ENCODE assay signal across 9 cellular contexts in the genomic region with DNA sequence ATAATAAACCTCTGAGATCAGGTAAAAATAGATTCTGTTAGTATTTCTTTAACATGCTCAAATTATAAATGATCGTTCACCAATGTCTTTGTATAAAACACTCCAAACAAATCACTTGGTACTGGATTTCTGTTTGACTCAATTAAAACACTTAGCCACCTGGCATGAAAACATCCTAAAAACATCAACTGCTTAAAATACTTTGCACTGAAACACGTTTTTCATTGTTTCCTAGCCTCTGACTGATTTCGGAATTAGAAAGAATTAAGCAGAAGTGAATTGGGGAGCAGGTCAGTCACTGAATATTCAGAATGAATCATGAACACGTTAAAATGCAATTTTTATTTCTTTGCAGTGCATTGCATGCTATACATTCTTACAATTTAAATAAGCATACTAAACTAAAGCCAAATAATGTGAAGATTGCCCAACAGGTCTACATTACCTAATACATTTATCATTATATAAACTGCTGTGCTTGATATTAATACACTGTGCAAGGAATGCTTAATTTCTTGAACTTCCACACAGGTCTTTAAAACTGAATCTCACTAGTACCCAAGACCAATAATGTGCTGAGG. TPM values are rescaled to one million over a fixed set of nuclear protein-coding genes. Genes with fewer than 3 reads are reported as not detected.
DNase-seq lines count a peak whose midpoint lies in the region; ATAC-seq, FAIRE-seq and TF ChIP-seq lines count a peak whose summit lies in the region.
"Had no signal": no experiment of that assay in that cellular context is flagged by ENCODE, and none has a peak within 500 bp of the region (broad histone marks: within the 10 kb centered on the region; RNA-seq: fewer than 3 reads in every experiment).

No MANE protein-coding gene starts in this region.

- TF ChIP-seq RAD21 in K562 (CRISPR knock-in tag; conservative IDR thresholded peaks at IDR 0.05 in 1 of 2, IDR thresholded peaks at IDR 0.05 in 1 of 2) (no peak), HepG2 (CRISPR knock-in tag; IDR thresholded peaks at IDR 0.05) (no peak)

- H3K27ac ChIP-seq in HUES64 (ENCODE audit: low read depth, low read length) (no peak overlapping the region), K562 (ENCODE audit: extremely low read depth, low read depth, low read length) (no peak overlapping the region), HepG2 (ENCODE audit: extremely low read length, insufficient read depth, low read length) (peak overlapping the region; percentile 93), stomach smooth muscle (ENCODE audit: low read length) (no peak overlapping the region)

- no peaks in the 10 kb centered on the region for H3K9me3 Mint-ChIP-seq in endothelial cell (ENCODE audit: unreplicated experiment)
- H3K9me3 Mint-ChIP-seq: activated naive CD8-positive, alpha-beta T cell treated with anti-CD3 and anti-CD28 coated beads, Interleukin-2, amount 10 ng/mL, durations not matched to agents 7 days and 5 days had no signal

- in situ Hi-C loops in K562 (cut with MboI) (no loop called here), HepG2 (cut with HindIII; ENCODE audit: extremely low pct_ligation_motif_present, low pct_unique_long_range_greater_than_20kb) (loop anchor here (10.0 kb wide), 1 partner anchor 128 kb away; no protein-coding TSS in a partner anchor)

- H4K20me1 ChIP-seq in K562 (replicated peaks; ENCODE audit: control insufficient read depth, insufficient read depth, low read length): no peaks in the 10 kb centered on the region
- no peaks in the 10 kb centered on the region; the same call in 1 of the 2 replicates for H4K20me1 ChIP-seq in HepG2 (ENCODE audit: insufficient read depth, low read length)

- intact Hi-C loops in K562 (cut with micrococcal nuclease): loop anchor here (5.0 to 10.0 kb wide), 4 partner anchors 116 to 578 kb away; partner anchors contain the start of genes NKIRAS1 and RPL15
- intact Hi-C loops in HepG2 (cut with micrococcal nuclease; ENCODE audit: unreplicated experiment): no loop called here

- H3K4me3 Mint-ChIP-seq in endothelial cell (ENCODE audit: unreplicated experiment): no peak overlapping the region
- H3K4me3 Mint-ChIP-seq: activated naive CD8-positive, alpha-beta T cell treated with anti-CD3 and anti-CD28 coated beads, Interleukin-2, amount 10 ng/mL, durations not matched to agents 7 days and 5 days had no signal

- no peak for TF ChIP-seq EP300 in K562 (IDR thresholded peaks at IDR 0.05; ENCODE audit: low read length)
- no peak for TF ChIP-seq EP300 in HepG2 (IDR thresholded peaks at IDR 0.05; ENCODE audit: low read depth in 2 of 2, low read length in 2 of 2)
- no peak for TF ChIP-seq EP300 in HepG2 (CRISPR knock-in tag; IDR thresholded peaks at IDR 0.05; ENCODE audit: borderline replicate concordance)

- H3K27me3 ChIP-seq in HUES64 (ENCODE audit: insufficient read depth, low read length) (peaks cover 50% of the 10 kb centered on the region), K562 (ENCODE audit: control insufficient read depth in 2 of 2, insufficient read depth in 2 of 2, low read length in 2 of 2) (no peaks in the 10 kb centered on the region), HepG2 (ENCODE audit: control insufficient read depth in 1 of 2, insufficient read depth in 2 of 2, low read length in 2 of 2) (no peaks in the 10 kb centered on the region; a peak in 1 of 5 replicates), stomach smooth muscle (ENCODE audit: control insufficient read depth in 1 of 2, insufficient read depth in 2 of 2, low read length in 2 of 2) (no peaks in the 10 kb centered on the region)

- peaks cover 3% of the 10 kb centered on the region for H3K4me1 Mint-ChIP-seq in endothelial cell (ENCODE audit: unreplicated experiment)

- TSS peak; percentile 40 for BruUV-seq in K562 (replicated peaks; lab: Mats Ljungman, UMichigan)
- TSS peak; percentile 53 for BruUV-seq in HepG2 (replicated peaks; lab: Mats Ljungman, UMichigan)

- DNase-seq in K562 (ENCODE audit: extremely low read depth in 1 of 4, low spot score in 3 of 4) (no peak), HepG2 (ENCODE audit: low spot score) (no peak), H4 (ENCODE audit: low spot score) (no peak), NCI-H2196 treated with DMSO at 0.1 percent for 48 hours (lab: John Stamatoyannopoulos, UW; ENCODE audit: unreplicated experiment) (no peak), endothelial cell (ENCODE audit: low spot score) (no peak)
- DNase-seq in activated CD4-positive, CD25-positive, alpha-beta regulatory T cell (lab: John Stamatoyannopoulos, UW): no peak
- DNase-seq: activated naive CD8-positive, alpha-beta T cell treated with anti-CD3 and anti-CD28 coated beads, Interleukin-2, amount 10 ng/mL, durations not matched to agents 7 days and 5 days had no signal

- no peaks in the 10 kb centered on the region for H3K9me1 ChIP-seq in K562 (ENCODE audit: control insufficient read depth, insufficient read depth, low read length)

- CTCF ChIA-PET in K562 (lab: Yijun Ruan, JAX; ENCODE audit: low intra/inter-chr PET ratio) (no interaction called here), HepG2 (lab: Yijun Ruan, JAX; ENCODE audit: low intra/inter-chr PET ratio, low total read pairs) (interaction anchor here (1.1 kb wide), 1 partner anchor 228 kb away, joined by 3 read pairs; no protein-coding TSS in a partner anchor)

- H3K4me2 ChIP-seq in K562 (ENCODE audit: insufficient read depth, low read length) (peak overlapping the region; percentile 32; the same call in 1 of the 2 replicates), HepG2 (ENCODE audit: low read depth, low read length) (peak overlapping the region; percentile 94)

- FAIRE-seq in K562 (lab: Jason Lieb, UNC): no peak
- FAIRE-seq in HepG2 (lab: Jason Lieb, UNC): no peak

- H2AFZ ChIP-seq in K562 (ENCODE audit: low read depth, low read length) (0 out of 2 replicates have a peak overlapping the region, but pooled peaks have one; percentile 2), HepG2 (ENCODE audit: low read length) (no peak overlapping the region)

- peak overlapping the region; percentile 74 for H3K4me3 ChIP-seq in HUES64 (ENCODE audit: low read length)
- H3K4me3 ChIP-seq in K562: peak overlapping the region; percentile 64
- peak overlapping the region; percentile 83 to 96 (median 92); a peak in 5 of 6 replicates for H3K4me3 ChIP-seq in HepG2 (replicated peaks in 1 of 3; ENCODE audit: insufficient read depth in 1 of 3, low read depth in 2 of 3, low read length in 3 of 3)
- H3K4me3 ChIP-seq in stomach smooth muscle (ENCODE audit: low read length in 2 of 2): peak overlapping the region; percentile 78 to 94

- 50% methylated on average over 4 of the region's 4 CpGs for WGBS in HUES64
- 13% methylated on average over 4 of the region's 4 CpGs for WGBS in K562 (ENCODE audit: insufficient coverage, low coverage, missing lambda C conversion rate)
- WGBS in HepG2 (ENCODE audit: low lambda C conversion rate): 17% methylated on average over 4 of the region's 4 CpGs

- POLR2A ChIA-PET in K562 (lab: Yijun Ruan, JAX) (no interaction called here), HepG2 (lab: Yijun Ruan, JAX) (no interaction called here)

- peaks cover 10% of the 10 kb centered on the region for H3K27me3 Mint-ChIP-seq in endothelial cell (ENCODE audit: unreplicated experiment)

- no peaks in the 10 kb centered on the region for H3K36me3 Mint-ChIP-seq in endothelial cell (ENCODE audit: low read depth, unreplicated experiment)

- H3K4me1 ChIP-seq in HUES64 (ENCODE audit: insufficient read depth, low read length) (peaks cover 36% of the 10 kb centered on the region), K562 (replicated peaks in 1 of 2; ENCODE audit: control insufficient read depth in 2 of 2, insufficient read depth in 2 of 2, low read length in 2 of 2) (peaks cover 22 to 24% of the 10 kb centered on the region in 2 experiments; a peak in 4 of 5 replicates), HepG2 (ENCODE audit: insufficient read depth, low read length) (peaks cover 51% of the 10 kb centered on the region), stomach smooth muscle (ENCODE audit: control insufficient read depth, insufficient read depth, low read length) (peaks cover 19% of the 10 kb centered on the region)

- H3K9me3 ChIP-seq in HUES64 (ENCODE audit: insufficient read depth, low read depth, low read length) (no peaks in the 10 kb centered on the region), K562 (replicated peaks; ENCODE audit: control insufficient read depth, insufficient read depth, low read depth, low read length) (no peaks in the 10 kb centered on the region), HepG2 (ENCODE audit: low read length) (no peaks in the 10 kb centered on the region), stomach smooth muscle (ENCODE audit: control insufficient read depth in 2 of 2, low read length in 2 of 2) (no peaks in the 10 kb centered on the region)

- H3K27ac Mint-ChIP-seq in endothelial cell (ENCODE audit: unreplicated experiment): no peak overlapping the region
- H3K27ac Mint-ChIP-seq: activated naive CD8-positive, alpha-beta T cell treated with anti-CD3 and anti-CD28 coated beads, Interleukin-2, amount 10 ng/mL, durations not matched to agents 7 days and 5 days had no signal

- H3K9ac ChIP-seq in HUES64 (ENCODE audit: low read depth, low read length) (no peak overlapping the region), K562 (ENCODE audit: insufficient read depth in 1 of 2, low read depth in 2 of 2, low read length in 2 of 2) (peak overlapping the region in 1 of 2 experiments; percentile 77; a peak in 1 of 4 replicates), HepG2 (ENCODE audit: insufficient read depth, low read depth, low read length) (peak overlapping the region; percentile 86), stomach smooth muscle (ENCODE audit: low read length in 2 of 2) (peak overlapping the region in 1 of 2 donors; percentile 73)

- H3K79me2 ChIP-seq in K562 (ENCODE audit: control insufficient read depth, insufficient read depth, low read length) (peaks cover 56% of the 10 kb centered on the region), HepG2 (ENCODE audit: insufficient read depth, low read length) (peaks cover 57% of the 10 kb centered on the region)

- H3K36me3 ChIP-seq in HUES64 (ENCODE audit: insufficient read depth, low read length) (no peaks in the 10 kb centered on the region), K562 (ENCODE audit: control insufficient read depth, insufficient read depth, low read length) (no peaks in the 10 kb centered on the region), HepG2 (replicated peaks in 1 of 2; ENCODE audit: control insufficient read depth in 1 of 2, insufficient read depth in 2 of 2, low read length in 2 of 2) (no peaks in the 10 kb centered on the region), stomach smooth muscle (ENCODE audit: control insufficient read depth in 2 of 2, insufficient read depth in 2 of 2, low read length in 2 of 2) (no peaks in the 10 kb centered on the region)

- ATAC-seq in K562 (no peak), HepG2 (no peak)

- TF ChIP-seq POLR2A in K562 (conservative IDR thresholded peaks at IDR 0.05): no peak
- TF ChIP-seq POLR2A in HepG2 (IDR thresholded peaks at IDR 0.05; ENCODE audit: insufficient read depth in 1 of 2, low read depth in 2 of 2, low read length in 2 of 2): no peak

- TF ChIP-seq CTCF in K562 (IDR thresholded peaks at IDR 0.05 in 2 of 3, conservative IDR thresholded peaks at IDR 0.05 in 1 of 3; ENCODE audit: insufficient read depth in 2 of 3, low read depth in 1 of 3, low read length in 3 of 3) (no peak), HepG2 (CRISPR knock-in tag; IDR thresholded peaks at IDR 0.05) (no peak), endothelial cell (IDR thresholded peaks at IDR 0.05; ENCODE audit: unreplicated experiment) (no peak)

RNA-seq across cellular contexts. Expression of gene THRB, which starts 1.6 kb away (rescaled TPM):
- 0.85 TPM for polyA plus RNA-seq in HUES64 (2013, experiment 1 of 2)
- 1.3 TPM for polyA plus RNA-seq in HUES64 (2013, experiment 2 of 2)
- 30.5 and 37.3 TPM in 2 replicates for total RNA-seq in K562 (2011; cell fraction: chromatin; rRNA removed; ENCODE audit: low replicate concordance)
- 8.4 and 9.8 TPM in 2 replicates for total RNA-seq in K562 (2011; cell fraction: nucleolus; rRNA removed)
- 15.2 and 25.6 TPM in 2 replicates for total RNA-seq in K562 (2011; cell fraction: nucleoplasm; rRNA removed)
- 5.6 and 6.0 TPM in 2 replicates for total RNA-seq in K562 (2014; rRNA removed)
- 6.9 and 8.3 TPM in 2 replicates for total RNA-seq in K562 (2014; rRNA removed; fragmentation: Illumina TruSeq; extraction: Trizol)
- 7.0 and 7.2 TPM in 2 replicates for total RNA-seq in K562 (2015; rRNA removed; fragmentation: Illumina TruSeq; extraction: Trizol)
- total RNA-seq in K562 (2021): 9.7 and 10.5 TPM in 2 replicates
- polyA plus RNA-seq in K562 (2011; rRNA removed): 11.0 and 14.9 TPM in 2 replicates
- polyA plus RNA-seq in K562 (2011; cell fraction: cytosol; rRNA removed): 5.1 and 6.0 TPM in 2 replicates
- polyA plus RNA-seq in K562 (2011; cell fraction: nucleus; rRNA removed): 14.3 and 15.5 TPM in 2 replicates
- 5.7 and 5.9 TPM in 2 replicates for polyA plus RNA-seq in K562 (2012)
- polyA plus RNA-seq in K562 (2014; fragmentation: Illumina TruSeq; extraction: Trizol): 7.1 and 9.0 TPM in 2 replicates
- polyA plus RNA-seq in K562 (2014; fragmentation: Nextera tagmentation; extraction: Ambion mirVana): 1 to 10 TPM; 1.7 to 3.0 TPM
- polyA plus RNA-seq in K562 (2014; rRNA removed): 4.1 and 4.7 TPM in 2 replicates
- polyA minus RNA-seq in K562 (2011; rRNA and poly(A)+ RNA removed): 34.3 and 35.4 TPM in 2 replicates
- 6.6 and 11.8 TPM in 2 replicates for polyA minus RNA-seq in K562 (2011; cell fraction: cytosol; rRNA and poly(A)+ RNA removed)
- polyA minus RNA-seq in K562 (2011; cell fraction: nucleus; rRNA and poly(A)+ RNA removed): 27.3 and 34.0 TPM in 2 replicates
- total RNA-seq in HepG2 (2016; rRNA removed; fragmentation: Illumina TruSeq; extraction: Trizol): 22.7 and 30.1 TPM in 2 replicates
- total RNA-seq in HepG2 (2016; cell fraction: cytosol; rRNA removed; fragmentation: Illumina TruSeq; extraction: Trizol; ENCODE audit: low read depth): 9.2 and 10.9 TPM in 2 replicates
- total RNA-seq in HepG2 (2016; cell fraction: insoluble cytoplasmic fraction; rRNA removed; fragmentation: Illumina TruSeq; extraction: Trizol): 20.4 and 24.3 TPM in 2 replicates
- 16.1 and 18.6 TPM in 2 replicates for total RNA-seq in HepG2 (2016; cell fraction: membrane; rRNA removed; fragmentation: Illumina TruSeq; extraction: Trizol)
- 40.5 and 40.8 TPM in 2 replicates for total RNA-seq in HepG2 (2016; cell fraction: nucleus; rRNA removed; fragmentation: Illumina TruSeq; extraction: Trizol)
- polyA plus RNA-seq in HepG2 (2011; rRNA removed): 4.3 and 4.7 TPM in 2 replicates
- 3.0 and 4.0 TPM in 2 replicates for polyA plus RNA-seq in HepG2 (2011; cell fraction: cytosol; rRNA removed)
- 6.1 and 7.0 TPM in 2 replicates for polyA plus RNA-seq in HepG2 (2011; cell fraction: nucleus; rRNA removed)
- polyA plus RNA-seq in HepG2 (2012): 7.5 and 9.3 TPM in 2 replicates
- polyA plus RNA-seq in HepG2 (2016; cell fraction: cytosol; fragmentation: Illumina TruSeq; extraction: Trizol; ENCODE audit: low read depth): 3.5 and 4.3 TPM in 2 replicates
- 14.8 and 17.3 TPM in 2 replicates for polyA plus RNA-seq in HepG2 (2016; cell fraction: insoluble cytoplasmic fraction; fragmentation: Illumina TruSeq; extraction: Trizol; ENCODE audit: low read depth)
- 6.5 and 6.7 TPM in 2 replicates for polyA plus RNA-seq in HepG2 (2016; cell fraction: membrane; fragmentation: Illumina TruSeq; extraction: Trizol; ENCODE audit: low read depth)
- 14.6 and 17.3 TPM in 2 replicates for polyA plus RNA-seq in HepG2 (2016; cell fraction: nucleus; fragmentation: Illumina TruSeq; extraction: Trizol; ENCODE audit: insufficient read depth, low read depth)
- polyA minus RNA-seq in HepG2 (2011; rRNA and poly(A)+ RNA removed; ENCODE audit: low replicate concordance): 3.3 and 9.4 TPM in 2 replicates
- polyA minus RNA-seq in HepG2 (2011; cell fraction: cytosol; rRNA and poly(A)+ RNA removed): 8.1 and 8.3 TPM in 2 replicates
- polyA minus RNA-seq in HepG2 (2011; cell fraction: nucleus; rRNA and poly(A)+ RNA removed): 45.8 and 47.3 TPM in 2 replicates
- 1.2 and 4.2 TPM in 2 replicates for total RNA-seq in H4 (2014; rRNA removed; shearing (Covaris generic))
- total RNA-seq in endothelial cell (ENCODE audit: unreplicated experiment): 0.38 TPM
- total RNA-seq: activated naive CD8-positive, alpha-beta T cell treated with anti-CD3 and anti-CD28 coated beads, Interleukin-2, amount 10 ng/mL, durations not matched to agents 7 days and 5 days had no signal
